Comparison of ENCODE assay signal across 10 cellular contexts in genomic region chr4:86977621-86978184, GRCh38. TPM values are rescaled to one million over a fixed set of nuclear protein-coding genes. Genes with fewer than 3 reads are reported as not detected.
DNase-seq lines count a peak whose midpoint lies in the region; ATAC-seq and TF ChIP-seq lines count a peak whose summit lies in the region.
"Had no signal": no experiment of that assay in that cellular context is flagged by ENCODE, and none has a peak within 500 bp of the region (broad histone marks: within the 10 kb centered on the region; RNA-seq: fewer than 3 reads in every experiment).

No MANE protein-coding gene starts in this region.

- peaks cover 34% of the 10 kb centered on the region for H3K4me1 Mint-ChIP-seq in Caco-2 (ENCODE audit: low read depth, unreplicated experiment)

- peak overlapping the region; percentile 56 for H3K27ac Mint-ChIP-seq in Caco-2 (ENCODE audit: unreplicated experiment)

- no peak for TF ChIP-seq CTCF in Caco-2 (IDR thresholded peaks at IDR 0.05; ENCODE audit: insufficient read depth in 1 of 2, low read depth in 1 of 2, low read length in 1 of 2, severe bottlenecking in 1 of 2, unreplicated experiment in 1 of 2)
- no peak for TF ChIP-seq CTCF in RWPE1 (conservative IDR thresholded peaks at IDR 0.05; ENCODE audit: low read depth)
- no peak for TF ChIP-seq CTCF in esophagus muscularis mucosa (IDR thresholded peaks at IDR 0.05)

- no peaks in the 10 kb centered on the region for H3K27me3 ChIP-seq in Caco-2 (replicated peaks; ENCODE audit: control insufficient read depth, insufficient read depth, low read length)
- no peaks in the 10 kb centered on the region for H3K27me3 ChIP-seq in esophagus muscularis mucosa
- H3K27me3 ChIP-seq: heart right ventricle had no signal

- POLR2A ChIA-PET in Caco-2 (lab: Charles Lee), result interaction anchor here (1.1 kb wide), 1 partner anchor 29 kb away, joined by 6 read pairs; no protein-coding TSS in a partner anchor
- POLR2A ChIA-PET in RWPE1 (lab: Yijun Ruan, JAX; ENCODE audit: low non-redundant PET), result no interaction called here

- CTCF ChIA-PET in Caco-2 (lab: Charles Lee) (no interaction called here), RWPE1 (lab: Yijun Ruan, JAX) (no interaction called here)

- WGBS in esophagus muscularis mucosa, result 69% methylated on average over 5 of the region's 5 CpGs

- peaks cover 4% of the 10 kb centered on the region for H3K36me3 Mint-ChIP-seq in Caco-2 (ENCODE audit: insufficient read depth, unreplicated experiment)

- no peak for TF ChIP-seq POLR2A in esophagus muscularis mucosa (IDR thresholded peaks at IDR 0.05; ENCODE audit: low read depth)

- peak; percentile 48 to 69 for DNase-seq in Caco-2
- DNase-seq in GM19240 (ENCODE audit: insufficient read length, low spot score), result peak; percentile 27
- DNase-seq in RWPE1 (ENCODE audit: low spot score), result peak; percentile 89
- DNase-seq in glomerular endothelial cell (ENCODE audit: extremely low read depth, low read depth, low spot score), result peak; percentile 78
- no peak for DNase-seq in esophagus muscularis mucosa (ENCODE audit: extremely low spot score)
- no peak for DNase-seq in HuH-7 (ENCODE audit: low spot score)
- DNase-seq in ecto neural progenitor cell (ENCODE audit: low spot score), result no peak
- DNase-seq: heart right ventricle had no signal

- no peaks in the 10 kb centered on the region for H3K9me3 Mint-ChIP-seq in Caco-2 (ENCODE audit: unreplicated experiment)

- intact Hi-C loops in Caco-2 (cut with micrococcal nuclease; ENCODE audit: unreplicated experiment) (no loop called here), esophagus muscularis mucosa (cut with DNase I) (no loop called here)

- peak; percentile 84 for ATAC-seq in HG03135 (IDR thresholded peaks at IDR 0.05; ENCODE audit: unreplicated experiment)

- no TSS peak for BruUV-seq in Caco-2 (replicated peaks; lab: Mats Ljungman, UMichigan)

- H3K9me3 ChIP-seq in Caco-2 (no peaks in the 10 kb centered on the region), esophagus muscularis mucosa (no peaks in the 10 kb centered on the region)
- H3K9me3 ChIP-seq: heart right ventricle, thoracic aorta had no signal

- H3K36me3 ChIP-seq in Caco-2 (ENCODE audit: control insufficient read depth, insufficient read depth, low read length) (no peaks in the 10 kb centered on the region), esophagus muscularis mucosa (no peaks in the 10 kb centered on the region)
- H3K36me3 ChIP-seq: thoracic aorta had no signal

- no peak for TF ChIP-seq EP300 in esophagus muscularis mucosa (IDR thresholded peaks at IDR 0.05)

- peak overlapping the region; percentile 18 for H3K4me3 Mint-ChIP-seq in Caco-2 (ENCODE audit: unreplicated experiment)

- no peaks in the 10 kb centered on the region for H3K27me3 Mint-ChIP-seq in Caco-2 (ENCODE audit: insufficient read depth, unreplicated experiment)

- H3K27ac ChIP-seq in RWPE1 (peak overlapping the region; percentile 62), esophagus muscularis mucosa (replicated peaks in 1 of 4) (no peak overlapping the region)
- H3K27ac ChIP-seq: heart right ventricle, thoracic aorta had no signal

- H3K4me3 ChIP-seq in Caco-2 (ENCODE audit: low read depth, low read length) (no peak overlapping the region), esophagus muscularis mucosa (no peak overlapping the region)
- H3K4me3 ChIP-seq: heart right ventricle, thoracic aorta had no signal

- H3K4me1 ChIP-seq in Caco-2 (peaks cover 41% of the 10 kb centered on the region), esophagus muscularis mucosa (peaks cover 5 to 28% (median 11%) of the 10 kb centered on the region in 4 donors)

RNA-seq across cellular contexts. Expression of gene AFF1, which starts 42.9 kb away (rescaled TPM):
- total RNA-seq in Caco-2 (2022) (45.2 and 48.3 TPM in 2 replicates), glomerular endothelial cell (32.0 and 47.4 TPM in 2 replicates), esophagus muscularis mucosa (10 to 100 TPM; 53.6 to 85.2 (median 70.6) TPM)

Comparison
In these comparisons a context has a peak if more than half of its experiments do, and no peak if none do; other contexts are left out.
1. DNase-seq: peak in Caco-2 (2 of 2), GM19240 (single experiment), RWPE1 (single experiment) and glomerular endothelial cell (single experiment); none in esophagus muscularis mucosa (single experiment), HuH-7 (single experiment) and ecto neural progenitor cell (single experiment).